ENCODE assay signal across 8 cellular contexts in the genomic region with DNA sequence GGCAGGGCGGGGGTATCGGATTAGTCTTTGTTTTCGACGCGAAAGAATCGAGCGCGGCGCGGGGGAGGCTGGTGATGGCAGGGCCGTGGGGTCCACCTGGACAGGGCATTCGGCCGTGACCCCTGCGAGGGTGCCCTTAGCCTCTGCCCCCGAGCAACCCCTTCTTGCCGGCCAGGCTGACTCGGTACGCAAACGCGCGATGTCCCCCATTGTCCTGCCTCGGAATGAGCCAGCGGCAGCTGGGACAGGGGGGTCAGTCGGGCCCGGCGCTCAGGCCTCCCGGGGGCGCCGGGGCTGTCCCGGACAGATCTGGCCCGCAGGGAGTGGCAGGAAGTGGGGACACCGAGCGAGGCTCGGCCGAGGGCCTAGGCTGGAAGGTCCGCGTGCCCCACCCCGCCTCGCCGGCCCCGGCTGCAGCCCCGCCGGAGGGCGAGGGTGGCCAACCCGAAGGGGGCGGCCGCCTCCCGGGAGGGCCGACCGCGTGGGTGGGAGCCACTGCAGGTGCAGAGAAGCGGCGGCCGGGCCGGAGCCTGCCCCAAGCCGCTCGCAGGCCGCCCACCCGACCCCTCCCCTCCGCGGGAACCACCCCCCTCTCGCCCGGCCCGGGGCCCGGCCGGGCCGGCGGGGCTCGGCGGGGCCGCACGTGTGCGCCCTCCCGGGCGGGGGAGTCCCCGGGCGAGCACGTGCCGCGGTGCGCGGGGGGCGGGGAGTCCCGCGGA. TPM values are rescaled to one million over a fixed set of nuclear protein-coding genes. Genes with fewer than 3 reads are reported as not detected.
A peak's percentile ranks its signal among the peaks of the same experiment; 100 is the strongest.
DNase-seq lines count a peak whose midpoint lies in the region; ATAC-seq and TF ChIP-seq lines count a peak whose summit lies in the region.

TSS of gene TET3 (plus strand) at position 708 of the 719 bp plus-strand sequence. CDS start 1,494 bp downstream, outside the sequence.

- no peaks in the 10 kb centered on the region for H3K27me3 ChIP-seq in HL-60 (ENCODE audit: insufficient read depth, poor library complexity, severe bottlenecking)
- no peaks in the 10 kb centered on the region for H3K27me3 ChIP-seq in naive thymus-derived CD4-positive, alpha-beta T cell (ENCODE audit: control insufficient read depth in 2 of 2, insufficient read depth in 2 of 2, low read length in 2 of 2)

- no peak for DNase-seq in CD14-positive monocyte (ENCODE audit: low spot score)
- peak; percentile 40 for DNase-seq in GM19240 (ENCODE audit: insufficient read length, low spot score)
- DNase-seq in HL-60 (ENCODE audit: low read depth in 1 of 2, low spot score in 1 of 2) = no peak
- peak; percentile 49 for DNase-seq in activated CD8-positive, alpha-beta T cell treated with anti-CD3 and anti-CD28 coated beads for 36 hours
- peak; percentile 70 to 74 for DNase-seq in erythroblast (lab: John Stamatoyannopoulos, UW)
- DNase-seq in naive thymus-derived CD4-positive, alpha-beta T cell = peak in 4 of 9 donors; percentile 18 to 67 (median 46)
- no peak for DNase-seq in cerebellar cortex (ENCODE audit: low spot score)

- ATAC-seq in activated CD8-positive, alpha-beta T cell treated with anti-CD3 and anti-CD28 coated beads for 36 hours = no peak
- peak; percentile 74 for ATAC-seq in naive thymus-derived CD4-positive, alpha-beta T cell

- intact Hi-C loops in CD14-positive monocyte (cut with micrococcal nuclease) = loop anchor here (5.0 to 10.0 kb wide), 4 partner anchors 37 to 160 kb away; partner anchors contain the start of genes DGUOK (in 1 of the 2) and STAMBP (in 1 of the 2)
- intact Hi-C loops in activated CD8-positive, alpha-beta T cell treated with anti-CD3 and anti-CD28 coated beads for 36 hours (cut with micrococcal nuclease) = no loop called here
- intact Hi-C loops in naive thymus-derived CD4-positive, alpha-beta T cell (cut with micrococcal nuclease) = loop anchor here (1.0 to 5.0 kb wide), 6 partner anchors 13 to 473 kb away; partner anchors contain the start of genes BOLA3 (in 1 of the 2), DGUOK (in 1 of the 2) and MTHFD2 (in 1 of the 2)

- H3K9me3 ChIP-seq in naive thymus-derived CD4-positive, alpha-beta T cell (ENCODE audit: control insufficient read depth in 2 of 3, low read length in 3 of 3) = no peaks in the 10 kb centered on the region

- no peaks in the 10 kb centered on the region for H3K36me3 ChIP-seq in naive thymus-derived CD4-positive, alpha-beta T cell (ENCODE audit: control insufficient read depth in 2 of 3, insufficient read depth in 3 of 3, low read length in 3 of 3)
- H3K36me3 ChIP-seq in urinary bladder (ENCODE audit: insufficient read depth) = no peaks in the 10 kb centered on the region

- peak within 1 kb of the TSS; percentile 88 to 94 (median 93) for H3K27ac Mint-ChIP-seq in CD14-positive monocyte
- H3K27ac Mint-ChIP-seq in activated CD8-positive, alpha-beta T cell treated with anti-CD3 and anti-CD28 coated beads for 36 hours = peak within 1 kb of the TSS; percentile 95
- H3K27ac Mint-ChIP-seq in naive thymus-derived CD4-positive, alpha-beta T cell = peak within 1 kb of the TSS; percentile 87 to 96 (median 90)

- TF ChIP-seq POLR2A in erythroblast (IDR thresholded peaks at IDR 0.05; ENCODE audit: low read length) = no peak

- H3K9me3 Mint-ChIP-seq in CD14-positive monocyte = peaks cover 0 to 3% (median 0%) of the 10 kb centered on the region in 7 donors
- no peaks in the 10 kb centered on the region for H3K9me3 Mint-ChIP-seq in activated CD8-positive, alpha-beta T cell treated with anti-CD3 and anti-CD28 coated beads for 36 hours
- peaks cover 0 to 4% (median 0%) of the 10 kb centered on the region in 11 donors for H3K9me3 Mint-ChIP-seq in naive thymus-derived CD4-positive, alpha-beta T cell

- WGBS in urinary bladder = 3% methylated on average over 85 of the region's 85 CpGs

- peaks cover 51 to 67% of the 10 kb centered on the region in 2 donors for H3K4me1 ChIP-seq in naive thymus-derived CD4-positive, alpha-beta T cell (ENCODE audit: control insufficient read depth in 2 of 2, insufficient read depth in 2 of 2, low read length in 2 of 2)
- no peaks in the 10 kb centered on the region for H3K4me1 ChIP-seq in urinary bladder (ENCODE audit: insufficient read depth)

- H3K4me3 Mint-ChIP-seq in CD14-positive monocyte = peak within 1 kb of the TSS; percentile 93 to 94
- peak within 1 kb of the TSS; percentile 87 for H3K4me3 Mint-ChIP-seq in activated CD8-positive, alpha-beta T cell treated with anti-CD3 and anti-CD28 coated beads for 36 hours
- H3K4me3 Mint-ChIP-seq in naive thymus-derived CD4-positive, alpha-beta T cell = peak within 1 kb of the TSS; percentile 86 to 93 (median 90)

- H3K27me3 Mint-ChIP-seq in CD14-positive monocyte (ENCODE audit: low read depth in 3 of 3) = peaks cover 0 to 3% (median 0%) of the 10 kb centered on the region in 3 donors
- no peaks in the 10 kb centered on the region for H3K27me3 Mint-ChIP-seq in activated CD8-positive, alpha-beta T cell treated with anti-CD3 and anti-CD28 coated beads for 36 hours
- H3K27me3 Mint-ChIP-seq in naive thymus-derived CD4-positive, alpha-beta T cell = peaks cover 0 to 28% (median 0%) of the 10 kb centered on the region in 5 donors

- TF ChIP-seq CTCF in CD14-positive monocyte (IDR thresholded peaks at IDR 0.05) (no peak), HL-60 (IDR thresholded peaks at IDR 0.05; ENCODE audit: insufficient read depth, low read length) (no peak)
- no peak for TF ChIP-seq CTCF in activated CD8-positive, alpha-beta T cell treated with anti-CD3 and anti-CD28 coated beads for 36 hours (IDR thresholded peaks at IDR 0.05)

- peak within 1 kb of the TSS; percentile 85 for H3K27ac ChIP-seq in HL-60 (replicated peaks)
- H3K27ac ChIP-seq in naive thymus-derived CD4-positive, alpha-beta T cell (ENCODE audit: low read depth, low read length) = peak within 1 kb of the TSS; percentile 90
- H3K27ac ChIP-seq in urinary bladder (ENCODE audit: low read depth) = peak within 1 kb of the TSS; percentile 92

- peaks cover 23 to 37% of the 10 kb centered on the region in 2 donors for H3K36me3 Mint-ChIP-seq in CD14-positive monocyte
- H3K36me3 Mint-ChIP-seq in activated CD8-positive, alpha-beta T cell treated with anti-CD3 and anti-CD28 coated beads for 36 hours (ENCODE audit: low read depth) = peaks cover 30% of the 10 kb centered on the region
- H3K36me3 Mint-ChIP-seq in naive thymus-derived CD4-positive, alpha-beta T cell = peaks cover 0 to 28% (median 3%) of the 10 kb centered on the region in 5 donors

- peaks cover 82% of the 10 kb centered on the region for H3K4me1 Mint-ChIP-seq in CD14-positive monocyte
- H3K4me1 Mint-ChIP-seq in activated CD8-positive, alpha-beta T cell treated with anti-CD3 and anti-CD28 coated beads for 36 hours (ENCODE audit: low read depth) = peaks cover 61% of the 10 kb centered on the region
- peaks cover 67 to 85% (median 81%) of the 10 kb centered on the region in 7 donors for H3K4me1 Mint-ChIP-seq in naive thymus-derived CD4-positive, alpha-beta T cell

- CTCF ChIA-PET in activated CD8-positive, alpha-beta T cell treated with anti-CD3 and anti-CD28 coated beads for 36 hours (lab: Charles Lee) = no interaction called here
- CTCF ChIA-PET in naive thymus-derived CD4-positive, alpha-beta T cell (lab: Charles Lee) = interaction anchor here (1.8 kb wide), 1 partner anchor 14 kb away, joined by 4 read pairs; no protein-coding TSS in a partner anchor

- H3K4me3 ChIP-seq in HL-60 (replicated peaks; ENCODE audit: insufficient read depth, low read length) (peak within 1 kb of the TSS; percentile 54), urinary bladder (ENCODE audit: low read depth, low read length) (peak within 1 kb of the TSS; percentile 80)
- H3K4me3 ChIP-seq in naive thymus-derived CD4-positive, alpha-beta T cell (ENCODE audit: low read length) = peak within 1 kb of the TSS; percentile 62

- POLR2A ChIA-PET in activated CD8-positive, alpha-beta T cell treated with anti-CD3 and anti-CD28 coated beads for 36 hours (lab: Charles Lee) = interaction anchor here (1.0 to 2.2 kb wide), 3 partner anchors 15 to 72 kb away, joined by 3 to 12 read pairs (median 4); no protein-coding TSS in a partner anchor
- POLR2A ChIA-PET in naive thymus-derived CD4-positive, alpha-beta T cell (lab: Charles Lee) = interaction anchor here (0.6 to 4.1 kb wide), 2 partner anchors 14 kb away, joined by 4 to 17 read pairs; no protein-coding TSS in a partner anchor

RNA-seq across cellular contexts. Expression of gene TET3, which starts in this region (rescaled TPM):
- 1 to 10 TPM in 1 of 2 donors, under 1 TPM in 1; 0.79 to 1.4 TPM for polyA plus RNA-seq in CD14-positive monocyte
- total RNA-seq in activated CD8-positive, alpha-beta T cell treated with anti-CD3 and anti-CD28 coated beads for 36 hours = 10 to 100 TPM; 15.5 to 16.4 TPM
- 10 to 100 TPM; 19.1 to 38.6 (median 28.6) TPM for total RNA-seq in naive thymus-derived CD4-positive, alpha-beta T cell
- 1 to 10 TPM in 1 of 2 donors, under 1 TPM in 1; 0.77 to 1.1 TPM for polyA plus RNA-seq in naive thymus-derived CD4-positive, alpha-beta T cell
- total RNA-seq in urinary bladder = 9.1 TPM
- 2.5 TPM for polyA plus RNA-seq in urinary bladder

Comparison
In these comparisons a context has a peak if more than half of its experiments do, and no peak if none do; other contexts are left out.
1. DNase-seq: peak in GM19240 (single experiment), activated CD8-positive, alpha-beta T cell treated with anti-CD3 and anti-CD28 coated beads for 36 hours (single experiment) and erythroblast (2 of 2); none in CD14-positive monocyte (single experiment), HL-60 (0 of 2) and cerebellar cortex (single experiment).
2. Peak in every context shown above with its lines, with median percentiles within 50 percentile points of each other: H3K27ac Mint-ChIP-seq, H3K4me3 Mint-ChIP-seq, H3K27ac ChIP-seq and H3K4me3 ChIP-seq.